8 cellular contexts compared by ENCODE assay signal in genomic region chr1:205444931-205445652, GRCh38. TPM values are rescaled to one million over a fixed set of nuclear protein-coding genes. Genes with fewer than 3 reads are reported as not detected.
DNase-seq lines count a peak whose midpoint lies in the region; ATAC-seq and TF ChIP-seq lines count a peak whose summit lies in the region.

No MANE protein-coding gene starts in this region.

- peak overlapping the region; percentile 98 for H3K27ac ChIP-seq in HUES64 (ENCODE audit: low read depth, low read length)
- no peak overlapping the region for H3K27ac ChIP-seq in MM.1S (ENCODE audit: low read length)

- H3K9ac ChIP-seq in HUES64 (ENCODE audit: low read depth, low read length): peak overlapping the region; percentile 71
- peak overlapping the region; percentile 57 for H3K9ac ChIP-seq in iPS-15b (ENCODE audit: low read depth, low read length)
- H3K9ac ChIP-seq in MM.1S (ENCODE audit: low read length): no peak overlapping the region

- peaks cover 93% of the 10 kb centered on the region for H3K4me1 Mint-ChIP-seq in WTC11
- H3K4me1 Mint-ChIP-seq in stimulated activated effector memory CD8-positive, alpha-beta T cell treated with anti-CD3 and anti-CD28 coated beads, Interleukin-12 subunit alpha, Interleukin-12 subunit beta, amount 100 ng/mL, for 72 hours: peaks cover 57% of the 10 kb centered on the region
- H3K4me1 Mint-ChIP-seq in T-helper 2 cell treated with Interferon-gamma antibody and Interleukin-4, amounts not matched to agents 5 μg/mL and 100 μg/mL, for 36 hours (ENCODE audit: low read depth): peaks cover 13% of the 10 kb centered on the region

- H3K27ac Mint-ChIP-seq in WTC11: peak overlapping the region; percentile 98
- peak overlapping the region; percentile 67 for H3K27ac Mint-ChIP-seq in stimulated activated effector memory CD8-positive, alpha-beta T cell treated with anti-CD3 and anti-CD28 coated beads, Interleukin-12 subunit alpha, Interleukin-12 subunit beta, amount 100 ng/mL, for 72 hours
- H3K27ac Mint-ChIP-seq in T-helper 2 cell treated with Interferon-gamma antibody and Interleukin-4, amounts not matched to agents 5 μg/mL and 100 μg/mL, for 36 hours: no peak overlapping the region

- H3K36me3 ChIP-seq in HUES64 (ENCODE audit: insufficient read depth, low read length): peaks cover 7% of the 10 kb centered on the region; the same call in 1 of the 2 replicates
- no peaks in the 10 kb centered on the region for H3K36me3 ChIP-seq in iPS-15b (ENCODE audit: control insufficient read depth, insufficient read depth, low read length)
- no peaks in the 10 kb centered on the region for H3K36me3 ChIP-seq in MM.1S (replicated peaks; ENCODE audit: insufficient read depth, low read length)

- DNase-seq in WTC11 (ENCODE audit: low spot score) (peak; percentile 84), activated gamma-delta T cell (lab: John Stamatoyannopoulos, UW) (no peak), MM.1S (no peak)
- no peak for DNase-seq in stimulated activated effector memory CD8-positive, alpha-beta T cell treated with anti-CD3 and anti-CD28 coated beads, Interleukin-12 subunit alpha, Interleukin-12 subunit beta, amount 100 ng/mL, for 72 hours (ENCODE audit: low spot score in 2 of 2)
- no peak for DNase-seq in T-helper 2 cell treated with Interferon-gamma antibody and Interleukin-4, amounts not matched to agents 5 μg/mL and 100 μg/mL, for 36 hours (ENCODE audit: low spot score)

- H3K9me3 ChIP-seq in HUES64 (ENCODE audit: insufficient read depth, low read depth, low read length) (no peaks in the 10 kb centered on the region), iPS-15b (ENCODE audit: control insufficient read depth, insufficient read depth, low read length) (no peaks in the 10 kb centered on the region), MM.1S (replicated peaks; ENCODE audit: insufficient read depth, low read length) (no peaks in the 10 kb centered on the region)

- no peaks in the 10 kb centered on the region for H4K20me1 ChIP-seq in MM.1S (ENCODE audit: insufficient read depth, low read length)

- POLR2A ChIA-PET in WTC11 (lab: Charles Lee): interaction anchor here (0.6 to 2.3 kb wide), 7 partner anchors 9 to 144 kb away, joined by 3 to 48 read pairs (median 5); partner anchors contain the start of gene BLACAT1

- peak overlapping the region; percentile 49 for H3K4me3 Mint-ChIP-seq in WTC11
- no peak overlapping the region for H3K4me3 Mint-ChIP-seq in stimulated activated effector memory CD8-positive, alpha-beta T cell treated with anti-CD3 and anti-CD28 coated beads, Interleukin-12 subunit alpha, Interleukin-12 subunit beta, amount 100 ng/mL, for 72 hours
- H3K4me3 Mint-ChIP-seq in T-helper 2 cell treated with Interferon-gamma antibody and Interleukin-4, amounts not matched to agents 5 μg/mL and 100 μg/mL, for 36 hours: no peak overlapping the region

- H3K79me2 ChIP-seq in MM.1S (ENCODE audit: low read length): no peaks in the 10 kb centered on the region

- under 1% methylated on average over 18 of the region's 18 CpGs for WGBS in HUES64

- H3K9me2 ChIP-seq in MM.1S (replicated peaks; ENCODE audit: insufficient read depth, low read length): no peaks in the 10 kb centered on the region

- peaks cover 23% of the 10 kb centered on the region for H3F3A ChIP-seq in MM.1S (ENCODE audit: insufficient read depth, low read length)

- H3K27me3 Mint-ChIP-seq in WTC11 (ENCODE audit: low read depth): peaks cover 10% of the 10 kb centered on the region
- H3K27me3 Mint-ChIP-seq in T-helper 2 cell treated with Interferon-gamma antibody and Interleukin-4, amounts not matched to agents 5 μg/mL and 100 μg/mL, for 36 hours (ENCODE audit: low read depth): peaks cover 8% of the 10 kb centered on the region

- H3K4me1 ChIP-seq in HUES64 (ENCODE audit: insufficient read depth, low read length) (peaks cover 86% of the 10 kb centered on the region), iPS-15b (ENCODE audit: control insufficient read depth, insufficient read depth, low read length) (peaks cover 81% of the 10 kb centered on the region), MM.1S (ENCODE audit: low read length) (peaks cover 26% of the 10 kb centered on the region)

- peak; percentile 50 for ATAC-seq in WTC11
- no peak for ATAC-seq in stimulated activated effector memory CD8-positive, alpha-beta T cell treated with anti-CD3 and anti-CD28 coated beads, Interleukin-12 subunit alpha, Interleukin-12 subunit beta, amount 100 ng/mL, for 72 hours
- no peak for ATAC-seq in GM18502 (IDR thresholded peaks at IDR 0.05; ENCODE audit: poor library complexity, unreplicated experiment)

- H2AFZ ChIP-seq in MM.1S (ENCODE audit: low read length): no peak overlapping the region

- H3K9me3 Mint-ChIP-seq in WTC11: no peaks in the 10 kb centered on the region
- H3K9me3 Mint-ChIP-seq in stimulated activated effector memory CD8-positive, alpha-beta T cell treated with anti-CD3 and anti-CD28 coated beads, Interleukin-12 subunit alpha, Interleukin-12 subunit beta, amount 100 ng/mL, for 72 hours: no peaks in the 10 kb centered on the region
- no peaks in the 10 kb centered on the region for H3K9me3 Mint-ChIP-seq in T-helper 2 cell treated with Interferon-gamma antibody and Interleukin-4, amounts not matched to agents 5 μg/mL and 100 μg/mL, for 36 hours

- H3K27me3 ChIP-seq in HUES64 (ENCODE audit: insufficient read depth, low read length): no peaks in the 10 kb centered on the region; the same call in 1 of the 2 replicates
- H3K27me3 ChIP-seq in iPS-15b (ENCODE audit: control insufficient read depth, insufficient read depth, low read length): peaks cover 24% of the 10 kb centered on the region
- H3K27me3 ChIP-seq in MM.1S (replicated peaks; ENCODE audit: insufficient read depth, low read length): no peaks in the 10 kb centered on the region

- no peak for TF ChIP-seq CTCF in WTC11 (IDR thresholded peaks at IDR 0.05)
- no peak for TF ChIP-seq CTCF in MM.1S (IDR thresholded peaks at IDR 0.05; ENCODE audit: low read length)

- H3K4me2 ChIP-seq in MM.1S (ENCODE audit: low read depth, low read length): no peak overlapping the region

- CTCF ChIA-PET in WTC11 (lab: Charles Lee): interaction anchor here (0.6 to 10.6 kb wide), 18 partner anchors 8 to 1186 kb away, joined by 3 to 210 read pairs (median 5); partner anchors contain the start of gene BLACAT1

- H3K36me3 Mint-ChIP-seq in WTC11: no peaks in the 10 kb centered on the region
- H3K36me3 Mint-ChIP-seq in stimulated activated effector memory CD8-positive, alpha-beta T cell treated with anti-CD3 and anti-CD28 coated beads, Interleukin-12 subunit alpha, Interleukin-12 subunit beta, amount 100 ng/mL, for 72 hours: peaks cover 5% of the 10 kb centered on the region
- H3K36me3 Mint-ChIP-seq in T-helper 2 cell treated with Interferon-gamma antibody and Interleukin-4, amounts not matched to agents 5 μg/mL and 100 μg/mL, for 36 hours (ENCODE audit: low read depth): no peaks in the 10 kb centered on the region

- peak overlapping the region; percentile 38 for H3K4me3 ChIP-seq in HUES64 (ENCODE audit: low read length)
- H3K4me3 ChIP-seq in iPS-15b (ENCODE audit: low read depth, low read length): peak overlapping the region; percentile 24
- no peak overlapping the region for H3K4me3 ChIP-seq in MM.1S (ENCODE audit: low read length)

TF ChIP-seq in WTC11, 78 proteins besides CTCF, POLR2A, EP300 and RAD21 (continues in another document):
- TF ChIP-seq SMAD4 (CRISPR knock-in tag; IDR thresholded peaks at IDR 0.05): no peak
- no peak for TF ChIP-seq KAT7 (CRISPR knock-in tag; IDR thresholded peaks at IDR 0.05; ENCODE audit: borderline replicate concordance)
- no peak for TF ChIP-seq RORB (CRISPR knock-in tag; IDR thresholded peaks at IDR 0.05)
- TF ChIP-seq, protein P1, sequence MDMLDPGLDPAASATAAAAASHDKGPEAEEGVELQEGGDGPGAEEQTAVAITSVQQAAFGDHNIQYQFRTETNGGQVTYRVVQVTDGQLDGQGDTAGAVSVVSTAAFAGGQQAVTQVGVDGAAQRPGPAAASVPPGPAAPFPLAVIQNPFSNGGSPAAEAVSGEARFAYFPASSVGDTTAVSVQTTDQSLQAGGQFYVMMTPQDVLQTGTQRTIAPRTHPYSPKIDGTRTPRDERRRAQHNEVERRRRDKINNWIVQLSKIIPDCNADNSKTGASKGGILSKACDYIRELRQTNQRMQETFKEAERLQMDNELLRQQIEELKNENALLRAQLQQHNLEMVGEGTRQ (CRISPR knock-in tag; IDR thresholded peaks at IDR 0.05): no peak; the same call in 1 of the 2 replicates
- TF ChIP-seq, protein P2, sequence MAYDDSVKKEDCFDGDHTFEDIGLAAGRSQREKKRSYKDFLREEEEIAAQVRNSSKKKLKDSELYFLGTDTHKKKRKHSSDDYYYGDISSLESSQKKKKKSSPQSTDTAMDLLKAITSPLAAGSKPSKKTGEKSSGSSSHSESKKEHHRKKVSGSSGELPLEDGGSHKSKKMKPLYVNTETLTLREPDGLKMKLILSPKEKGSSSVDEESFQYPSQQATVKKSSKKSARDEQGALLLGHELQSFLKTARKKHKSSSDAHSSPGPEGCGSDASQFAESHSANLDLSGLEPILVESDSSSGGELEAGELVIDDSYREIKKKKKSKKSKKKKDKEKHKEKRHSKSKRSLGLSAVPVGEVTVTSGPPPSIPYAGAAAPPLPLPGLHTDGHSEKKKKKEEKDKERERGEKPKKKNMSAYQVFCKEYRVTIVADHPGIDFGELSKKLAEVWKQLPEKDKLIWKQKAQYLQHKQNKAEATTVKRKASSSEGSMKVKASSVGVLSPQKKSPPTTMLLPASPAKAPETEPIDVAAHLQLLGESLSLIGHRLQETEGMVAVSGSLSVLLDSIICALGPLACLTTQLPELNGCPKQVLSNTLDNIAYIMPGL (CRISPR knock-in tag; IDR thresholded peaks at IDR 0.05): 0 out of 2 replicates have a peak, but pooled peaks have one; percentile 12
- no peak for TF ChIP-seq SMAD3 (CRISPR knock-in tag; IDR thresholded peaks at IDR 0.05; ENCODE audit: borderline replicate concordance)
- no peak for TF ChIP-seq NFYB (CRISPR knock-in tag; conservative IDR thresholded peaks at IDR 0.05; ENCODE audit: low read depth)
- no peak for TF ChIP-seq ZNF263 (CRISPR knock-in tag; IDR thresholded peaks at IDR 0.05; ENCODE audit: low read depth)

RNA-seq across cellular contexts. Expression of gene BLACAT1, which starts 10.8 kb away (rescaled TPM):
- 4.1 TPM for polyA plus RNA-seq in HUES64 (2013, experiment 1 of 2)
- 7.0 TPM for polyA plus RNA-seq in HUES64 (2013, experiment 2 of 2)
- total RNA-seq in WTC11 (2021): 5.2 to 9.8 TPM (median 5.3 TPM) in 3 replicates

RNA-seq across cellular contexts. Expression of gene LEMD1, which starts 23.2 kb away (rescaled TPM):
- polyA plus RNA-seq in HUES64 (2013, experiment 1 of 2): 9.5 TPM
- 16.9 TPM for polyA plus RNA-seq in HUES64 (2013, experiment 2 of 2)
- 14.7 to 26.3 TPM (median 15.3 TPM) in 3 replicates for total RNA-seq in WTC11 (2021)

RNA-seq across cellular contexts. Expression of gene CDK18, which starts 59.4 kb away (rescaled TPM):
- 18.3 TPM for polyA plus RNA-seq in HUES64 (2013, experiment 1 of 2)
- polyA plus RNA-seq in HUES64 (2013, experiment 2 of 2): 30.2 TPM
- total RNA-seq in WTC11 (2021): 62.1 to 71.9 TPM (median 64.7 TPM) in 3 replicates
